1 cellular context compared by ENCODE assay signal in the genomic region with DNA sequence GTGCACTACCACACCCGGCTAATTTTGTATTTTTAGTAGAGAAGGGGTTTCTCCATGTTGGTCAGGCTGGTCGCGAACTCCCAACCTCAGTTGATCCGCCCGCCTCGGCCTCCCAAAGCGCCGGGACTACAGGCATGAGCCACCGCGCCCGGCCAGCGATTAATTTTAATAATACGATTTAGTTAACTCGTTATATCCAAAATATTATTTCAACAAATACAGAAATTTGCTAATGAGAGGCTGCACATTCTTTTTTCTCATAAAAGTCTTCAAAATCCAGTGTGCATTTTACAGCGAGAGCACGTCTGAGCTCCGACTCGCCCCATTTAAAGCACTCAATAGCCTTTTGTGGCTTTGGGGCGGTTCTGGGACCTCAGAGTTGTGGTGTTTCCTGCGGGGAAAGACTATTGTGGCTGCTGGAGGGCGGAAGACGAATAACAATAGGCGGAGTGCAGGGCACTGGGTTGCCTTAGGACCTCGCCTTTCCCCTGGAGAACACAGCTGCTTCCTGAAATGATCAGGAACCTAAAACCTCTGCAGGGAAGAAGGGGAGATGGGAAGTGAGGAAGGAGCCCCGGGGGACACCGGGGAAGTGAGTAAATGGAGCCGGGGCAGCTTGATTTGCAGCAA.
A peak's percentile ranks its signal among the peaks of the same experiment; 100 is the strongest.
TF ChIP-seq lines count a peak whose summit lies in the region.

No MANE protein-coding gene starts in this region.

TF ChIP-seq in endothelial cell of umbilical vein, 7 proteins besides CTCF, POLR2A, EP300 and RAD21:
- TF ChIP-seq FOS (IDR thresholded peaks at IDR 0.05; ENCODE audit: borderline replicate concordance, insufficient read depth, low read length), result peak; percentile 6
- TF ChIP-seq GATA2 (IDR thresholded peaks at IDR 0.05; ENCODE audit: insufficient read depth, insufficient read length, low read depth, low read length), result no peak
- TF ChIP-seq MYC (IDR thresholded peaks at IDR 0.05; ENCODE audit: low read depth, low read length), result no peak
- no peak for TF ChIP-seq EZH2 (IDR thresholded peaks at IDR 0.05; ENCODE audit: borderline replicate concordance, low read depth, low read length, severe bottlenecking)
- TF ChIP-seq JUN (IDR thresholded peaks at IDR 0.05; ENCODE audit: borderline replicate concordance, insufficient read depth, insufficient read length, low read depth), result peak; percentile 10
- TF ChIP-seq, protein P1, sequence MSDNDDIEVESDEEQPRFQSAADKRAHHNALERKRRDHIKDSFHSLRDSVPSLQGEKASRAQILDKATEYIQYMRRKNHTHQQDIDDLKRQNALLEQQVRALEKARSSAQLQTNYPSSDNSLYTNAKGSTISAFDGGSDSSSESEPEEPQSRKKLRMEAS (IDR thresholded peaks at IDR 0.05; ENCODE audit: insufficient read depth, insufficient read length), result no peak
- TF ChIP-seq POLR2AphosphoS5 (IDR thresholded peaks at IDR 0.05; ENCODE audit: insufficient read depth, low read depth, low read length), result peak; percentile 73
